ENCODE assay signal across 17 cellular contexts in genomic region chr15:59283717-59284336, GRCh38.
DNase-seq lines count a peak whose midpoint lies in the region; ATAC-seq and TF ChIP-seq lines count a peak whose summit lies in the region.
"Had no signal": no experiment of that assay in that cellular context is flagged by ENCODE, and none has a peak within 500 bp of the region (broad histone marks: within the 10 kb centered on the region; RNA-seq: fewer than 3 reads in every experiment).

No MANE protein-coding gene starts in this region.

- no peak overlapping the region for H3K18ac ChIP-seq in H9 (ENCODE audit: insufficient read length, low read depth, low read length)

- H4K8ac ChIP-seq in H9 (replicated peaks; ENCODE audit: insufficient read length, low read depth, low read length): no peak overlapping the region

- H3K27ac ChIP-seq in H9 (ENCODE audit: insufficient read length, low read depth, low read length) (no peak overlapping the region), Panc1 (ENCODE audit: low read length) (peak overlapping the region; percentile 93), osteoblast (ENCODE audit: low read depth, low read length) (no peak overlapping the region)

- H3K14ac ChIP-seq in H9 (ENCODE audit: insufficient read depth, low read length): no peak overlapping the region

- H3K9ac ChIP-seq in H9 (ENCODE audit: extremely low read depth, insufficient read length, low read length): no peak overlapping the region

- H3K27ac Mint-ChIP-seq in H9: peak overlapping the region in 2 of 3 experiments; percentile 32 to 63; a peak in 2 of 7 replicates
- peak overlapping the region; percentile 26 for H3K27ac Mint-ChIP-seq in stimulated activated memory B cell treated with anti-CD40 and anti-IgM and Interleukin-4, amounts not matched to agents 10 μg/mL and 1 μg/mL and 100 μg/mL, for 72 hours
- no peak overlapping the region for H3K27ac Mint-ChIP-seq in activated naive CD8-positive, alpha-beta T cell treated with anti-CD3 and anti-CD28 coated beads, Interleukin-2, amount 50 U/mL, for 24 hours

- POLR2A ChIA-PET in Panc1 (lab: Charles Lee): interaction anchor here (0.7 to 1.8 kb wide), 4 partner anchors 15 to 89 kb away, joined by 3 to 9 read pairs (median 4); partner anchors contain the start of gene MYO1E

- H2BK120ac ChIP-seq in H9 (ENCODE audit: low read depth, low read length, poor library complexity, severe bottlenecking): no peak overlapping the region

- intact Hi-C loops in Panc1 (cut with micrococcal nuclease; ENCODE audit: unreplicated experiment): no loop called here

- H3K27me3 Mint-ChIP-seq in H9 (ENCODE audit: low read depth): no peaks in the 10 kb centered on the region
- H3K27me3 Mint-ChIP-seq in stimulated activated memory B cell treated with anti-CD40 and anti-IgM and Interleukin-4, amounts not matched to agents 10 μg/mL and 1 μg/mL and 100 μg/mL, for 72 hours: no peaks in the 10 kb centered on the region
- H3K27me3 Mint-ChIP-seq in activated naive CD8-positive, alpha-beta T cell treated with anti-CD3 and anti-CD28 coated beads, Interleukin-2, amount 50 U/mL, for 24 hours: no peaks in the 10 kb centered on the region

- H3K4ac ChIP-seq in H9 (ENCODE audit: low read depth, low read length): no peak overlapping the region

- H3K4me3 ChIP-seq in Panc1 (ENCODE audit: low read depth in 2 of 2, low read length in 2 of 2) (peak overlapping the region in 1 of 2 experiments; percentile 33; a peak in 2 of 4 replicates), osteoblast (ENCODE audit: insufficient read depth, low read length) (no peak overlapping the region)
- H3K4me3 ChIP-seq: GM12878, HAP-1, lung had no signal

- H3T11ph ChIP-seq in H9 (ENCODE audit: low read length): no peak overlapping the region

- H2BK12ac ChIP-seq in H9 (ENCODE audit: insufficient read length, low read depth, low read length): no peak overlapping the region

- no peak overlapping the region for H2AK5ac ChIP-seq in H9 (ENCODE audit: insufficient read length, low read length)

- peaks cover 4 to 9% of the 10 kb centered on the region in 2 experiments; a peak in 4 of 5 replicates for H3K9me3 Mint-ChIP-seq in H9
- H3K9me3 Mint-ChIP-seq in stimulated activated memory B cell treated with anti-CD40 and anti-IgM and Interleukin-4, amounts not matched to agents 10 μg/mL and 1 μg/mL and 100 μg/mL, for 72 hours: no peaks in the 10 kb centered on the region
- no peaks in the 10 kb centered on the region for H3K9me3 Mint-ChIP-seq in activated naive CD8-positive, alpha-beta T cell treated with anti-CD3 and anti-CD28 coated beads, Interleukin-2, amount 50 U/mL, for 24 hours
- H3K9me3 Mint-ChIP-seq: activated T-cell treated with anti-CD3 and anti-CD28 coated beads, Interleukin-2, amount 50 U/mL, for 4 hours had no signal

- H2BK20ac ChIP-seq in H9 (ENCODE audit: low read depth, low read length, poor library complexity, severe bottlenecking): no peak overlapping the region

- no peak overlapping the region for H2AFZ ChIP-seq in H9 (ENCODE audit: low read length)
- H2AFZ ChIP-seq in osteoblast (ENCODE audit: low read length): no peak overlapping the region

- H3K27me3 ChIP-seq in H9 (ENCODE audit: insufficient read depth, low read length): no peaks in the 10 kb centered on the region
- no peaks in the 10 kb centered on the region for H3K27me3 ChIP-seq in Panc1 (ENCODE audit: control insufficient read depth, insufficient read depth, low read length)
- H3K27me3 ChIP-seq in osteoblast (ENCODE audit: insufficient read depth, low read length): no peaks in the 10 kb centered on the region

- H3K36me3 ChIP-seq in Panc1 (ENCODE audit: control insufficient read depth, insufficient read depth, low read length) (no peaks in the 10 kb centered on the region), osteoblast (ENCODE audit: insufficient read depth, low read length) (no peaks in the 10 kb centered on the region)
- H3K36me3 ChIP-seq: HAP-1 had no signal

- no peak overlapping the region for H3K4me2 ChIP-seq in H9 (ENCODE audit: insufficient read depth, insufficient read length, low read length)
- H3K4me2 ChIP-seq in osteoblast (ENCODE audit: insufficient read depth, low read length): no peak overlapping the region

- peaks cover 3 to 10% (median 4%) of the 10 kb centered on the region in 3 experiments; a peak in 5 of 7 replicates for H3K36me3 Mint-ChIP-seq in H9 (ENCODE audit: insufficient read depth in 1 of 3, low read depth in 3 of 3)
- H3K36me3 Mint-ChIP-seq in stimulated activated memory B cell treated with anti-CD40 and anti-IgM and Interleukin-4, amounts not matched to agents 10 μg/mL and 1 μg/mL and 100 μg/mL, for 72 hours: peaks cover 9% of the 10 kb centered on the region
- no peaks in the 10 kb centered on the region for H3K36me3 Mint-ChIP-seq in activated naive CD8-positive, alpha-beta T cell treated with anti-CD3 and anti-CD28 coated beads, Interleukin-2, amount 50 U/mL, for 24 hours (ENCODE audit: low read depth)

- H3K4me1 ChIP-seq in H9 (ENCODE audit: insufficient read depth, low read length) (0 out of 2 replicates have a peak, but pooled peaks cover 2% of the 10 kb centered on the region), Panc1 (ENCODE audit: control insufficient read depth, insufficient read depth, low read length) (peaks cover 56% of the 10 kb centered on the region), osteoblast (ENCODE audit: insufficient read depth, low read length) (peaks cover 2% of the 10 kb centered on the region)
- H3K4me1 ChIP-seq: HAP-1 had no signal

- H3K23me2 ChIP-seq in H9 (ENCODE audit: insufficient read length, low read depth, low read length, poor library complexity, severe bottlenecking): no peaks in the 10 kb centered on the region

- no TSS peak for BruUV-seq in Panc1 (replicated peaks; lab: Mats Ljungman, UMichigan)

- H3K79me2 ChIP-seq in H9 (ENCODE audit: insufficient read depth, low read length) (peaks cover 5% of the 10 kb centered on the region; the same call in 1 of the 2 replicates), osteoblast (ENCODE audit: insufficient read depth, low read length) (peaks cover 80% of the 10 kb centered on the region)

- H4K20me1 ChIP-seq in H9 (ENCODE audit: control insufficient read depth, insufficient read depth, insufficient read length): no peaks in the 10 kb centered on the region
- H4K20me1 ChIP-seq in osteoblast (ENCODE audit: insufficient read depth, low read length): peaks cover 32% of the 10 kb centered on the region

- no peak overlapping the region for H3K56ac ChIP-seq in H9 (ENCODE audit: insufficient read length, low read depth, low read length)

- H4K5ac ChIP-seq in H9 (ENCODE audit: insufficient read length, low read depth, low read length): no peak overlapping the region

- in situ Hi-C loops in Panc1 (cut with HindIII; ENCODE audit: low pct_unique_long_range_greater_than_20kb, low sequenced_read_pairs) (no loop called here), GM13977 (cut with MboI; ENCODE audit: low pct_unique_long_range_greater_than_20kb, low sequenced_read_pairs, unreplicated experiment) (no loop called here)

- no peak overlapping the region for H2BK15ac ChIP-seq in H9 (ENCODE audit: low read depth, low read length)

- CTCF ChIA-PET in Panc1 (lab: Charles Lee): interaction anchor here (0.6 kb wide), 2 partner anchors 223 to 702 kb away, joined by 3 to 4 read pairs; no protein-coding TSS in a partner anchor

- H3K4me1 Mint-ChIP-seq in H9: peaks cover 16 to 22% of the 10 kb centered on the region in 2 experiments
- H3K4me1 Mint-ChIP-seq in stimulated activated memory B cell treated with anti-CD40 and anti-IgM and Interleukin-4, amounts not matched to agents 10 μg/mL and 1 μg/mL and 100 μg/mL, for 72 hours: peaks cover 18% of the 10 kb centered on the region
- peaks cover 6% of the 10 kb centered on the region for H3K4me1 Mint-ChIP-seq in activated naive CD8-positive, alpha-beta T cell treated with anti-CD3 and anti-CD28 coated beads, Interleukin-2, amount 50 U/mL, for 24 hours

- WGBS in H9 (ENCODE audit: extremely low coverage, insufficient read length, low lambda C conversion rate): no CpG with 5 or more reads among the region's 7 CpGs

- no peak overlapping the region for H2BK5ac ChIP-seq in H9 (ENCODE audit: insufficient read length, low read length)

- H3K4me3 Mint-ChIP-seq in H9: no peak overlapping the region
- no peak overlapping the region for H3K4me3 Mint-ChIP-seq in stimulated activated memory B cell treated with anti-CD40 and anti-IgM and Interleukin-4, amounts not matched to agents 10 μg/mL and 1 μg/mL and 100 μg/mL, for 72 hours
- no peak overlapping the region for H3K4me3 Mint-ChIP-seq in activated naive CD8-positive, alpha-beta T cell treated with anti-CD3 and anti-CD28 coated beads, Interleukin-2, amount 50 U/mL, for 24 hours
- H3K4me3 Mint-ChIP-seq: activated T-cell treated with anti-CD3 and anti-CD28 coated beads, Interleukin-2, amount 50 U/mL, for 4 hours had no signal

- peak; percentile 96 for ATAC-seq in Panc1
- ATAC-seq in stimulated activated memory B cell treated with anti-CD40 and anti-IgM and Interleukin-4, amounts not matched to agents 10 μg/mL and 1 μg/mL and 100 μg/mL, for 72 hours: no peak
- no peak for ATAC-seq in activated naive CD8-positive, alpha-beta T cell treated with anti-CD3 and anti-CD28 coated beads, Interleukin-2, amount 50 U/mL, for 24 hours
- ATAC-seq: activated T-cell treated with anti-CD3 and anti-CD28 coated beads, Interleukin-2, amount 50 U/mL, for 4 hours; GM12878; Right ventricle myocardium inferior had no signal

- DNase-seq in H9 (no peak), Panc1 (ENCODE audit: low read depth, low spot score) (peak; percentile 80), iPS-NIHi11 (ENCODE audit: low spot score) (peak; percentile 27), activated gamma-delta T cell treated with Interleukin-2 at 50 U/mL for 16 hours (no peak), GM13977 (ENCODE audit: low spot score) (no peak), osteoblast (ENCODE audit: insufficient read length, low spot score, missing footprints) (no peak)
- DNase-seq in activated naive CD8-positive, alpha-beta T cell treated with anti-CD3 and anti-CD28 coated beads, Interleukin-2, amount 50 U/mL, for 24 hours: no peak
- DNase-seq: activated CD4-positive, CD25-positive, alpha-beta regulatory T cell; activated T-cell treated with anti-CD3 and anti-CD28 coated beads, Interleukin-2, amount 50 U/mL, for 4 hours; effector CD4-positive, alpha-beta T cell; NCI-H1930; stimulated activated CD4-positive, alpha-beta T cell treated with anti-CD3 and anti-CD28 coated beads, Interleukin-4, amount 100 ng/mL, for 24 hours had no signal

- H3K9me3 ChIP-seq in H9 (ENCODE audit: control insufficient read depth, low read depth, low read length) (no peaks in the 10 kb centered on the region), Panc1 (ENCODE audit: control insufficient read depth, insufficient read depth, low read depth, low read length) (no peaks in the 10 kb centered on the region), osteoblast (ENCODE audit: low read depth, low read length) (no peaks in the 10 kb centered on the region)
- H3K9me3 ChIP-seq: HAP-1 had no signal

- H3K79me1 ChIP-seq in H9 (ENCODE audit: insufficient read depth, low read depth, low read length, poor library complexity, severe bottlenecking): peaks cover 2% of the 10 kb centered on the region

- H4K91ac ChIP-seq in H9 (ENCODE audit: insufficient read length, low read depth, low read length): no peak overlapping the region

- H3K23ac ChIP-seq in H9 (ENCODE audit: insufficient read length, low read depth, low read length): no peak overlapping the region

- TF ChIP-seq CTCF in H9 (conservative IDR thresholded peaks at IDR 0.05) (no peak), Panc1 (IDR thresholded peaks at IDR 0.05) (no peak), GM13977 (IDR thresholded peaks at IDR 0.05; ENCODE audit: extremely low read depth, insufficient read depth, missing control alignments) (no peak), osteoblast (IDR thresholded peaks at IDR 0.05; ENCODE audit: extremely low read depth, low read depth, low read length) (no peak)

Comparison
In these comparisons a context has a peak if more than half of its experiments do, and no peak if none do; other contexts are left out.
1. DNase-seq: peak in Panc1 (single experiment) and iPS-NIHi11 (single experiment); none in H9 (single experiment), activated gamma-delta T cell treated with Interleukin-2 at 50 U/mL for 16 hours (single experiment), activated naive CD8-positive, alpha-beta T cell treated with anti-CD3 and anti-CD28 coated beads, Interleukin-2, amount 50 U/mL, for 24 hours (single experiment), GM13977 (single experiment) and osteoblast (single experiment).